Comparison of ENCODE assay signal across 8 cellular contexts in genomic region chr10:95183132-95183450, GRCh38. TPM values are rescaled to one million over a fixed set of nuclear protein-coding genes. Genes with fewer than 3 reads are reported as not detected.
DNase-seq lines count a peak whose midpoint lies in the region; ATAC-seq, FAIRE-seq and TF ChIP-seq lines count a peak whose summit lies in the region.

No MANE protein-coding gene starts in this region.

- peak overlapping the region; percentile 65 for H3K9ac ChIP-seq in GM12878 (ENCODE audit: control insufficient read depth, insufficient read depth, low read length)

- H3K79me2 ChIP-seq in GM12878 (ENCODE audit: control insufficient read depth, insufficient read depth, low read length): no peaks in the 10 kb centered on the region

- H3K4me1 ChIP-seq in Caco-2 (peaks cover 38% of the 10 kb centered on the region), GM12878 (ENCODE audit: control insufficient read depth, insufficient read depth, low read length) (no peaks in the 10 kb centered on the region), mononuclear cell (ENCODE audit: insufficient read depth, low read length) (peaks cover 11% of the 10 kb centered on the region), foreskin keratinocyte (peaks cover 11% of the 10 kb centered on the region)

- no peak for TF ChIP-seq POLR2A in GM12878 (IDR thresholded peaks at IDR 0.05; ENCODE audit: low read depth, low read length)

- DNase-seq in Caco-2 (no peak), GM12878 (ENCODE audit: low read depth, low spot score) (no peak), amniotic stem cell (lab: John Stamatoyannopoulos, UW) (no peak), foreskin keratinocyte (no peak)

- H3K27me3 Mint-ChIP-seq in Caco-2 (ENCODE audit: insufficient read depth, unreplicated experiment): no peaks in the 10 kb centered on the region

- H3K4me1 Mint-ChIP-seq in Caco-2 (ENCODE audit: low read depth, unreplicated experiment): peaks cover 32% of the 10 kb centered on the region

- RAD21 ChIA-PET in GM12878 (lab: Charles Lee; ENCODE audit: unreplicated experiment): interaction anchor here (2.1 to 2.4 kb wide), 2 partner anchors 180 to 181 kb away, joined by 10 to 12 read pairs; no protein-coding TSS in a partner anchor

- no peak for TF ChIP-seq CTCF in Caco-2 (IDR thresholded peaks at IDR 0.05; ENCODE audit: insufficient read depth in 1 of 2, low read depth in 1 of 2, low read length in 1 of 2, severe bottlenecking in 1 of 2, unreplicated experiment in 1 of 2)
- TF ChIP-seq CTCF in GM12878 (IDR thresholded peaks at IDR 0.05 in 2 of 3, conservative IDR thresholded peaks at IDR 0.05 in 1 of 3; ENCODE audit: control insufficient read depth in 2 of 3, extremely low read depth in 1 of 3, insufficient read depth in 1 of 3, low read depth in 3 of 3, low read length in 3 of 3): no peak
- no peak for TF ChIP-seq CTCF in foreskin keratinocyte (conservative IDR thresholded peaks at IDR 0.05)

- BruUV-seq in Caco-2 (replicated peaks; lab: Mats Ljungman, UMichigan) (TSS peak; percentile 70), GM12878 (replicated peaks; lab: Mats Ljungman, UMichigan) (no TSS peak)

- peak; percentile 5 for ATAC-seq in HG03280 (IDR thresholded peaks at IDR 0.05; ENCODE audit: unreplicated experiment)
- no peak; the same call in 2 of the 3 replicates for ATAC-seq in GM12878
- ATAC-seq in HG02642 (IDR thresholded peaks at IDR 0.05; ENCODE audit: poor library complexity, unreplicated experiment): no peak
- ATAC-seq in GM18858 (IDR thresholded peaks at IDR 0.05; ENCODE audit: unreplicated experiment): no peak
- no peak for ATAC-seq in foreskin keratinocyte

- H3K9me3 Mint-ChIP-seq in Caco-2 (ENCODE audit: unreplicated experiment): peaks cover 19% of the 10 kb centered on the region

- no peaks in the 10 kb centered on the region for H4K20me1 ChIP-seq in GM12878 (ENCODE audit: control insufficient read depth, insufficient read depth)

- under 1% methylated on average over 8 of the region's 8 CpGs for WGBS in GM12878 (ENCODE audit: insufficient coverage, insufficient replicate concordance, low lambda C conversion rate, missing lambda C conversion rate)

- H2AFZ ChIP-seq in GM12878 (ENCODE audit: control insufficient read depth, low read depth, low read length): peak overlapping the region; percentile 71

- TF ChIP-seq EP300 in GM12878 (IDR thresholded peaks at IDR 0.05; ENCODE audit: borderline replicate concordance in 1 of 2, control insufficient read depth in 1 of 2, low read depth in 2 of 2, low read length in 2 of 2): no peak

- in situ Hi-C loops in GM12878 (cut with MboI): loop anchor here (5.0 kb wide), 1 partner anchor 179 kb away; no protein-coding TSS in a partner anchor

- H3K36me3 Mint-ChIP-seq in Caco-2 (ENCODE audit: insufficient read depth, unreplicated experiment): peaks cover 17% of the 10 kb centered on the region

- peak overlapping the region; percentile 86 for H3K4me2 ChIP-seq in GM12878 (ENCODE audit: control insufficient read depth, insufficient read depth)

- H3K27me3 ChIP-seq in Caco-2 (replicated peaks; ENCODE audit: control insufficient read depth, insufficient read depth, low read length) (no peaks in the 10 kb centered on the region), GM12878 (replicated peaks in 1 of 2; ENCODE audit: control insufficient read depth in 2 of 2, insufficient read depth in 2 of 2, low read length in 1 of 2) (no peaks in the 10 kb centered on the region), mononuclear cell (ENCODE audit: insufficient read depth, low read length) (peaks cover 3% of the 10 kb centered on the region), foreskin keratinocyte (peaks cover 2% of the 10 kb centered on the region)

- intact Hi-C loops in Caco-2 (cut with micrococcal nuclease; ENCODE audit: unreplicated experiment) (loop anchor here (1.0 to 5.0 kb wide), 4 partner anchors 39 to 180 kb away; no protein-coding TSS in a partner anchor), GM12878 (cut with micrococcal nuclease; ENCODE audit: unreplicated experiment) (loop anchor here (1.0 to 5.0 kb wide), 4 partner anchors 50 to 180 kb away; no protein-coding TSS in a partner anchor)

- H3K36me3 ChIP-seq in Caco-2 (ENCODE audit: control insufficient read depth, insufficient read depth, low read length) (no peaks in the 10 kb centered on the region; the same call in 1 of the 2 replicates), GM12878 (ENCODE audit: control insufficient read depth in 2 of 2, insufficient read depth in 2 of 2, low read length in 1 of 2) (no peaks in the 10 kb centered on the region)

- TF ChIP-seq RAD21 in GM12878 (IDR thresholded peaks at IDR 0.05; ENCODE audit: insufficient read depth, low read depth, low read length): no peak

- H3K4me3 Mint-ChIP-seq in Caco-2 (ENCODE audit: unreplicated experiment): peak overlapping the region; percentile 72

- no peak overlapping the region for H3K27ac ChIP-seq in GM12878 (ENCODE audit: control insufficient read depth, insufficient read depth)
- no peak overlapping the region for H3K27ac ChIP-seq in foreskin keratinocyte

- CTCF ChIA-PET in Caco-2 (lab: Charles Lee) (no interaction called here), GM12878 (lab: Yijun Ruan, JAX) (interaction anchor here (0.7 to 6.7 kb wide), 5 partner anchors 48 to 192 kb away, joined by 3 to 76 read pairs (median 13); no protein-coding TSS in a partner anchor)

- H3K4me3 ChIP-seq in Caco-2 (ENCODE audit: low read depth, low read length) (peak overlapping the region; percentile 46), GM12878 (peak overlapping the region; percentile 69), mononuclear cell (ENCODE audit: low read length) (peak overlapping the region; percentile 49)

- FAIRE-seq in GM12878 (lab: Jason Lieb, UNC): no peak

- H3K9me3 ChIP-seq in Caco-2 (no peaks in the 10 kb centered on the region), GM12878 (replicated peaks; ENCODE audit: control insufficient read depth, insufficient read depth, low read length) (no peaks in the 10 kb centered on the region), mononuclear cell (ENCODE audit: low read depth, low read length) (no peaks in the 10 kb centered on the region)

- POLR2A ChIA-PET in Caco-2 (lab: Charles Lee) (no interaction called here), GM12878 (lab: Charles Lee) (no interaction called here)

- no peak overlapping the region for H3K27ac Mint-ChIP-seq in Caco-2 (ENCODE audit: unreplicated experiment)

- SMC1A ChIA-PET in GM12878 (lab: Charles Lee; ENCODE audit: uncharacterized antibody, unreplicated experiment): interaction anchor here (1.0 to 1.6 kb wide), 2 partner anchors 60 to 179 kb away, joined by 3 read pairs; no protein-coding TSS in a partner anchor

TF ChIP-seq in GM12878, 131 proteins besides CTCF, POLR2A, EP300 and RAD21 (continues in another document):
- TF ChIP-seq GABPA (IDR thresholded peaks at IDR 0.05; ENCODE audit: low read depth) (no peak), BHLHE40 (IDR thresholded peaks at IDR 0.05; ENCODE audit: borderline replicate concordance in 1 of 2, low read depth in 2 of 2, low read length in 1 of 2) (no peak), POLR2AphosphoS2 (IDR thresholded peaks at IDR 0.05; ENCODE audit: low read depth, low read length) (no peak), ETV6 (conservative IDR thresholded peaks at IDR 0.05 in 1 of 2, IDR thresholded peaks at IDR 0.05 in 1 of 2; ENCODE audit: borderline replicate concordance in 1 of 2, low read depth in 1 of 2) (no peak), HDAC2 (IDR thresholded peaks at IDR 0.05) (no peak), ZBED1 (IDR thresholded peaks at IDR 0.05; ENCODE audit: borderline replicate concordance) (no peak), MEF2B (IDR thresholded peaks at IDR 0.05; ENCODE audit: partially characterized antibody, poor library complexity, severe bottlenecking) (no peak), YY1 (IDR thresholded peaks at IDR 0.05; ENCODE audit: low read depth, low read length) (no peak), FOXM1 (IDR thresholded peaks at IDR 0.05; ENCODE audit: low read depth, low read length) (no peak), JUNB (IDR thresholded peaks at IDR 0.05) (no peak), POLR2AphosphoS5 (IDR thresholded peaks at IDR 0.05; ENCODE audit: low read length) (no peak)

RNA-seq across cellular contexts. Expression of gene ACSM6, which starts 10.9 kb away (rescaled TPM):
- total RNA-seq in Caco-2 (2022) (not detected in 2 replicates), GM12878 (2014; rRNA removed) (not detected in 2 replicates), GM12878 (2014; rRNA removed; fragmentation: Illumina TruSeq; extraction: Trizol) (not detected in 2 replicates), GM12878 (2021) (not detected in 2 replicates), mononuclear cell (not detected), foreskin keratinocyte (not detected in 2 replicates)
- not detected in 2 replicates for total RNA-seq in GM12878 (2013; cell fraction: nucleolus; rRNA removed)
- not detected for polyA plus RNA-seq in GM12878 (2011; ENCODE audit: low read depth)
- polyA plus RNA-seq in GM12878 (2011; rRNA removed) (not detected in 2 replicates), GM12878 (2014; fragmentation: Illumina TruSeq; extraction: Trizol) (not detected in 2 replicates), GM12878 (2014; fragmentation: Nextera tagmentation; extraction: Ambion mirVana) (under 1 TPM in 1 of 2 experiments, not detected in 1; 0.06 TPM), GM12878 (2014; rRNA removed) (not detected in 2 replicates), GM12878 (2016; fragmentation: Nextera tagmentation; extraction: Ambion mirVana) (under 1 TPM; 0.20 to 0.21 TPM), foreskin keratinocyte (not detected in 2 replicates)
- not detected in 2 replicates for polyA plus RNA-seq in GM12878 (2011; cell fraction: cytosol; rRNA removed)
- not detected in 2 replicates for polyA plus RNA-seq in GM12878 (2011; cell fraction: nucleus; rRNA removed)
- polyA plus RNA-seq in GM12878 (2012): 0.07 TPM in 1 of 2 replicates, not detected in the other
- polyA minus RNA-seq in GM12878 (2011; rRNA and poly(A)+ RNA removed): not detected in 2 replicates
- not detected in 2 replicates for polyA minus RNA-seq in GM12878 (2011; cell fraction: cytosol; rRNA and poly(A)+ RNA removed)
- not detected in 2 replicates for polyA minus RNA-seq in GM12878 (2011; cell fraction: nucleus; rRNA and poly(A)+ RNA removed)
